ENCODE assay signal across 13 cellular contexts in the genomic region with DNA sequence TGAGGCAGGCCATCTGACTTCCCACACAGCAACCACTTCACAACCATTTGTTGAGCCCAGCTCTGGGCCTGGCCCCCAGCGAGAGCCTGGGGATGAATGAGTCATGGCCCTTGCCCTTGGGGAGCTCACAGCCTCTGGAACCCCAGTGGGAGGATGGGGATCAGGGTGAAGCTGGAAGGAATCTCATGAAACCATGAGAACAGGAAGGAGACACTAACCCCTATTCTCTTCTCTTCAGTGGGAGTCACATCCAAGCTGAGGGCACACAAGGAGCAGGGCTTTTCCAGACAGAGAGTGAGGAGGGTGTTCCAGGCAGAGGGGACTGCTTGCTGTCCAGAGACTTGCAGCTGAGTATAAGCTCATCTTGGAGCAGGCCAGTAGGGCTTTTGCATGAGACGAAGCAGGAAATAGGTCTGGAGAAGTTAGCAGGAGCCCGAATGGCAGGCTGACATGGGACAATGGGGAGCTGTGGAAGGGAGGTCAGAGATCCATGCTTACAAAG. TPM values are rescaled to one million over a fixed set of nuclear protein-coding genes. Genes with fewer than 3 reads are reported as not detected.
DNase-seq lines count a peak whose midpoint lies in the region; ATAC-seq, FAIRE-seq and TF ChIP-seq lines count a peak whose summit lies in the region.
"Had no signal": no experiment of that assay in that cellular context is flagged by ENCODE, and none has a peak within 500 bp of the region (broad histone marks: within the 10 kb centered on the region; RNA-seq: fewer than 3 reads in every experiment).

No MANE protein-coding gene starts in this region.

- H3K4me1 ChIP-seq in effector memory CD4-positive, alpha-beta T cell (ENCODE audit: control insufficient read depth, insufficient read depth, low read length, poor library complexity, severe bottlenecking) = no peaks in the 10 kb centered on the region

- ATAC-seq in GM18861 (IDR thresholded peaks at IDR 0.05; ENCODE audit: unreplicated experiment) (no peak), T-helper 17 cell (no peak)

- no peaks in the 10 kb centered on the region for H3K27me3 ChIP-seq in effector memory CD4-positive, alpha-beta T cell (replicated peaks; ENCODE audit: control insufficient read depth, insufficient read depth, low read length, poor library complexity, severe bottlenecking)

- TF ChIP-seq CTCF in astrocyte of the spinal cord (IDR thresholded peaks at IDR 0.05; ENCODE audit: low read depth, low read length) = no peak

- no peaks in the 10 kb centered on the region for H3K27me3 Mint-ChIP-seq in T-helper 17 cell
- H3K27me3 Mint-ChIP-seq: CD4-positive, CD25-positive, alpha-beta regulatory T cell had no signal

- DNase-seq in Daoy (ENCODE audit: low read depth) = peak; percentile 87
- peak; percentile 96 for DNase-seq in M059J (ENCODE audit: low read depth)
- peak; percentile 64 for DNase-seq in astrocyte of the spinal cord (ENCODE audit: low read depth, low spot score)
- peak; percentile 42 for DNase-seq in kidney tubule cell (ENCODE audit: low spot score)
- DNase-seq in effector memory CD4-positive, alpha-beta T cell = no peak
- DNase-seq in T-helper 17 cell = no peak
- no peak for DNase-seq in urothelium cell line (ENCODE audit: low spot score)
- DNase-seq: activated naive CD8-positive, alpha-beta T cell treated with anti-CD3 and anti-CD28 coated beads, Interleukin-2, amount 10 ng/mL, durations not matched to agents 7 days and 5 days; CD4-positive, CD25-positive, alpha-beta regulatory T cell; stomach had no signal

- H3K36me3 ChIP-seq in effector memory CD4-positive, alpha-beta T cell (ENCODE audit: control insufficient read depth, insufficient read depth, low read length) = no peaks in the 10 kb centered on the region
- H3K36me3 ChIP-seq: stomach had no signal

- H3K27ac Mint-ChIP-seq in T-helper 17 cell = no peak overlapping the region
- H3K27ac Mint-ChIP-seq: activated naive CD8-positive, alpha-beta T cell treated with anti-CD3 and anti-CD28 coated beads, Interleukin-2, amount 10 ng/mL, durations not matched to agents 7 days and 5 days; CD4-positive, CD25-positive, alpha-beta regulatory T cell; T-helper 2 cell treated with Interferon-gamma antibody and Interleukin-4, amounts not matched to agents 5 μg/mL and 100 μg/mL, for 36 hours had no signal

- no peaks in the 10 kb centered on the region for H3K9me3 ChIP-seq in effector memory CD4-positive, alpha-beta T cell (ENCODE audit: control insufficient read depth, low read length)
- no peaks in the 10 kb centered on the region for H3K9me3 ChIP-seq in T-helper 17 cell (ENCODE audit: control insufficient read depth, low read length, poor library complexity, severe bottlenecking)
- H3K9me3 ChIP-seq: stomach had no signal

- H3K27ac ChIP-seq in effector memory CD4-positive, alpha-beta T cell (ENCODE audit: insufficient read depth, low read length, poor library complexity, severe bottlenecking) = no peak overlapping the region
- H3K27ac ChIP-seq: stomach had no signal

- no peaks in the 10 kb centered on the region for H3K36me3 Mint-ChIP-seq in T-helper 17 cell (ENCODE audit: low read depth)
- H3K36me3 Mint-ChIP-seq: activated naive CD8-positive, alpha-beta T cell treated with anti-CD3 and anti-CD28 coated beads, Interleukin-2, amount 10 ng/mL, durations not matched to agents 7 days and 5 days; CD4-positive, CD25-positive, alpha-beta regulatory T cell had no signal

- peaks cover 4% of the 10 kb centered on the region for H3K4me1 Mint-ChIP-seq in T-helper 17 cell

- H3K4me3 Mint-ChIP-seq in T-helper 17 cell = no peak overlapping the region
- H3K4me3 Mint-ChIP-seq: activated naive CD8-positive, alpha-beta T cell treated with anti-CD3 and anti-CD28 coated beads, Interleukin-2, amount 10 ng/mL, durations not matched to agents 7 days and 5 days; CD4-positive, CD25-positive, alpha-beta regulatory T cell; T-helper 2 cell treated with Interferon-gamma antibody and Interleukin-4, amounts not matched to agents 5 μg/mL and 100 μg/mL, for 36 hours had no signal

- in situ Hi-C loops in astrocyte of the spinal cord (cut with HindIII; ENCODE audit: low sequenced_read_pairs) = no loop called here

- FAIRE-seq in urothelium cell line (lab: Jason Lieb, UNC) = no peak

- H3K4me3 ChIP-seq in astrocyte of the spinal cord (ENCODE audit: low read depth, low read length) = no peak overlapping the region
- H3K4me3 ChIP-seq in effector memory CD4-positive, alpha-beta T cell (ENCODE audit: insufficient read depth, low read depth, low read length, poor library complexity, severe bottlenecking) = no peak overlapping the region
- H3K4me3 ChIP-seq: stomach had no signal

RNA-seq across cellular contexts. Expression of gene FOXS1, which starts 7.5 kb away (rescaled TPM):
- total RNA-seq in Daoy (2014; rRNA removed; shearing (Covaris generic)) = 2.0 and 3.6 TPM in 2 replicates
- total RNA-seq in M059J (2014; rRNA removed; shearing (Covaris generic)) = 0.12 TPM in 1 of 2 replicates, not detected in the other
- not detected for total RNA-seq in T-helper 17 cell
- total RNA-seq: activated naive CD8-positive, alpha-beta T cell treated with anti-CD3 and anti-CD28 coated beads, Interleukin-2, amount 10 ng/mL, durations not matched to agents 7 days and 5 days; CD4-positive, CD25-positive, alpha-beta regulatory T cell; pulmonary artery endothelial cell had no signal

RNA-seq across cellular contexts. Expression of gene MYLK2, which starts 18.8 kb away (rescaled TPM):
- total RNA-seq in Daoy (2014; rRNA removed; shearing (Covaris generic)) = 3.0 and 3.4 TPM in 2 replicates
- total RNA-seq in M059J (2014; rRNA removed; shearing (Covaris generic)) = 0.15 and 0.44 TPM in 2 replicates
- total RNA-seq in T-helper 17 cell = not detected
- total RNA-seq: CD4-positive, CD25-positive, alpha-beta regulatory T cell had no signal

RNA-seq across cellular contexts. Expression of gene DUSP15, which starts 32.4 kb away (rescaled TPM):
- total RNA-seq in Daoy (2014; rRNA removed; shearing (Covaris generic)) = 1.9 and 4.2 TPM in 2 replicates
- total RNA-seq in M059J (2014; rRNA removed; shearing (Covaris generic)) = 0.91 and 3.2 TPM in 2 replicates
- not detected for total RNA-seq in T-helper 17 cell
- total RNA-seq: activated naive CD8-positive, alpha-beta T cell treated with anti-CD3 and anti-CD28 coated beads, Interleukin-2, amount 10 ng/mL, durations not matched to agents 7 days and 5 days; CD4-positive, CD25-positive, alpha-beta regulatory T cell; pulmonary artery endothelial cell had no signal

RNA-seq across cellular contexts. Expression of gene TTLL9, which starts 32.5 kb away (rescaled TPM):
- 1.5 TPM in 1 of 2 replicates, not detected in the other for total RNA-seq in Daoy (2014; rRNA removed; shearing (Covaris generic))
- total RNA-seq in M059J (2014; rRNA removed; shearing (Covaris generic)) = not detected in 2 replicates
- total RNA-seq in T-helper 17 cell = not detected
- total RNA-seq: activated naive CD8-positive, alpha-beta T cell treated with anti-CD3 and anti-CD28 coated beads, Interleukin-2, amount 10 ng/mL, durations not matched to agents 7 days and 5 days; CD4-positive, CD25-positive, alpha-beta regulatory T cell had no signal

Comparison
In these comparisons a context has a peak if more than half of its experiments do, and no peak if none do; other contexts are left out.
1. DNase-seq: peak in Daoy (single experiment), M059J (single experiment), astrocyte of the spinal cord (single experiment) and kidney tubule cell (single experiment); none in effector memory CD4-positive, alpha-beta T cell (0 of 3), T-helper 17 cell (0 of 3) and urothelium cell line (single experiment).